In genomic region chr6:2990932-2991506, GRCh38 we compare ENCODE assay signal across 8 cellular contexts. TPM values are rescaled to one million over a fixed set of nuclear protein-coding genes. Genes with fewer than 3 reads are reported as not detected.
A peak's percentile ranks its signal among the peaks of the same experiment; 100 is the strongest.
DNase-seq lines count a peak whose midpoint lies in the region; ATAC-seq and TF ChIP-seq lines count a peak whose summit lies in the region.

No MANE protein-coding gene starts in this region.

- intact Hi-C loops in Caco-2 (cut with micrococcal nuclease; ENCODE audit: unreplicated experiment) = no loop called here

- peaks cover 2% of the 10 kb centered on the region for H3K79me2 ChIP-seq in trophoblast cell (ENCODE audit: control insufficient read depth, insufficient read depth, low read length, poor library complexity)

- no peaks in the 10 kb centered on the region for H3K36me3 ChIP-seq in Caco-2 (ENCODE audit: control insufficient read depth, insufficient read depth, low read length)
- no peaks in the 10 kb centered on the region for H3K36me3 ChIP-seq in trophoblast cell (ENCODE audit: control insufficient read depth in 1 of 2, insufficient read depth in 2 of 2, low read length in 2 of 2)

- peak overlapping the region; percentile 43 for H4K12ac ChIP-seq in trophoblast cell (ENCODE audit: low read depth, low read length)

- DNase-seq in Caco-2 = no peak
- DNase-seq in RWPE1 (ENCODE audit: low spot score) = no peak
- DNase-seq in epithelial cell of prostate (ENCODE audit: low read depth, low spot score) = no peak
- DNase-seq in trophoblast cell = no peak
- DNase-seq in NOMO-1 treated with DMSO at 0.1 percent for 48 hours (lab: John Stamatoyannopoulos, UW; ENCODE audit: unreplicated experiment) = no peak
- DNase-seq in activated CD4-positive, alpha-beta T cell treated with anti-CD3 and anti-CD28 coated beads, Interleukin-2, amount 50 U/mL, for 48 hours = no peak

- TF ChIP-seq CTCF in Caco-2 (IDR thresholded peaks at IDR 0.05; ENCODE audit: insufficient read depth in 1 of 2, low read depth in 1 of 2, low read length in 1 of 2, severe bottlenecking in 1 of 2, unreplicated experiment in 1 of 2) (no peak), RWPE1 (conservative IDR thresholded peaks at IDR 0.05; ENCODE audit: low read depth) (no peak)

- no peaks in the 10 kb centered on the region for H3K27me3 Mint-ChIP-seq in Caco-2 (ENCODE audit: insufficient read depth, unreplicated experiment)

- H3K9ac ChIP-seq in trophoblast cell (ENCODE audit: low read length) = no peak overlapping the region

- BruUV-seq in Caco-2 (replicated peaks; lab: Mats Ljungman, UMichigan) = TSS peak; percentile 78

- H3K4me3 Mint-ChIP-seq in Caco-2 (ENCODE audit: unreplicated experiment) = peak overlapping the region; percentile 76

- no peak overlapping the region for H3K18ac ChIP-seq in trophoblast cell (ENCODE audit: low read length)

- H3K79me1 ChIP-seq in trophoblast cell (ENCODE audit: low read length) = peaks cover 14% of the 10 kb centered on the region

- no peaks in the 10 kb centered on the region for H3K27me3 ChIP-seq in Caco-2 (replicated peaks; ENCODE audit: control insufficient read depth, insufficient read depth, low read length)
- no peaks in the 10 kb centered on the region for H3K27me3 ChIP-seq in trophoblast cell (ENCODE audit: insufficient read depth, low read length)

- no peaks in the 10 kb centered on the region for H3K9me3 ChIP-seq in Caco-2
- no peaks in the 10 kb centered on the region for H3K9me3 ChIP-seq in trophoblast cell (ENCODE audit: insufficient read depth, low read depth, low read length)

- H3K4me1 Mint-ChIP-seq in Caco-2 (ENCODE audit: low read depth, unreplicated experiment) = peaks cover 12% of the 10 kb centered on the region

- H3K4me2 ChIP-seq in trophoblast cell (ENCODE audit: low read length) = no peak overlapping the region

- no peak overlapping the region for H3K23ac ChIP-seq in trophoblast cell (ENCODE audit: low read length)

- peak overlapping the region; percentile 97 for H3K27ac Mint-ChIP-seq in Caco-2 (ENCODE audit: unreplicated experiment)

- no peaks in the 10 kb centered on the region for H3K9me3 Mint-ChIP-seq in Caco-2 (ENCODE audit: unreplicated experiment)

- H4K8ac ChIP-seq in trophoblast cell (ENCODE audit: low read depth, low read length) = no peak overlapping the region

- H2AFZ ChIP-seq in trophoblast cell (ENCODE audit: insufficient read depth, low read length, poor library complexity) = peak overlapping the region; percentile 25

- WGBS in trophoblast cell (ENCODE audit: extremely low coverage, insufficient coverage, insufficient read length) = no CpG with 5 or more reads among the region's 10 CpGs

- peak overlapping the region; percentile 5 for H3K4ac ChIP-seq in trophoblast cell (ENCODE audit: low read depth, low read length)

- ATAC-seq in GM18517 (IDR thresholded peaks at IDR 0.05; ENCODE audit: unreplicated experiment) (no peak), HG03108 (IDR thresholded peaks at IDR 0.05; ENCODE audit: unreplicated experiment) (no peak)

- H2AK5ac ChIP-seq in trophoblast cell (ENCODE audit: low read length) = no peak overlapping the region

- peaks cover 25% of the 10 kb centered on the region for H3K36me3 Mint-ChIP-seq in Caco-2 (ENCODE audit: insufficient read depth, unreplicated experiment)

- H3K4me3 ChIP-seq in Caco-2 (ENCODE audit: low read depth, low read length) (peak overlapping the region; percentile 79), trophoblast cell (ENCODE audit: low read depth, low read length) (no peak overlapping the region)

- H3K14ac ChIP-seq in trophoblast cell (ENCODE audit: low read length) = no peak overlapping the region

- CTCF ChIA-PET in Caco-2 (lab: Charles Lee) (interaction anchor here (1.1 to 3.3 kb wide), 5 partner anchors 8 to 200 kb away, joined by 4 to 32 read pairs (median 10); partner anchors contain the start of genes NQO2 and SERPINB1), RWPE1 (lab: Yijun Ruan, JAX) (interaction anchor here (0.7 kb wide), 1 partner anchor 144 kb away, joined by 3 read pairs; no protein-coding TSS in a partner anchor)

- H3K4me1 ChIP-seq in Caco-2 (peaks cover 6% of the 10 kb centered on the region; the same call in 1 of the 2 replicates), trophoblast cell (ENCODE audit: control insufficient read depth in 1 of 2, insufficient read depth in 2 of 2, low read length in 2 of 2) (peaks cover 5 to 8% of the 10 kb centered on the region in 2 experiments)

- H2BK5ac ChIP-seq in trophoblast cell (ENCODE audit: low read depth, low read length, poor library complexity) = no peak overlapping the region

- POLR2A ChIA-PET in Caco-2 (lab: Charles Lee) (interaction anchor here (0.7 to 3.6 kb wide), 10 partner anchors 9 to 151 kb away, joined by 3 to 32 read pairs (median 6); partner anchors contain the start of genes BPHL, NQO2, RIPK1 and SERPINB1), RWPE1 (lab: Yijun Ruan, JAX; ENCODE audit: low non-redundant PET) (interaction anchor here (0.5 kb wide), 1 partner anchor 33 kb away, joined by 3 read pairs; no protein-coding TSS in a partner anchor)

- H3K27ac ChIP-seq in RWPE1 = peak overlapping the region; percentile 100
- peak overlapping the region; percentile 96 for H3K27ac ChIP-seq in epithelial cell of prostate
- no peak overlapping the region for H3K27ac ChIP-seq in trophoblast cell (ENCODE audit: low read depth, low read length)

- no peak overlapping the region for H2BK120ac ChIP-seq in trophoblast cell (ENCODE audit: insufficient read depth, low read length, poor library complexity)

- no peak overlapping the region for H2BK12ac ChIP-seq in trophoblast cell (ENCODE audit: low read length)

- no peak overlapping the region for H4K91ac ChIP-seq in trophoblast cell (ENCODE audit: low read depth, low read length)

RNA-seq across cellular contexts. Expression of gene NQO2, which starts 8.7 kb away (rescaled TPM):
- total RNA-seq in Caco-2 (2022) = 35.8 and 37.2 TPM in 2 replicates
- 21.9 and 22.8 TPM in 2 replicates for polyA plus RNA-seq in trophoblast cell (2013)

RNA-seq across cellular contexts. Expression of gene SERPINB6, which starts 19.7 kb away (rescaled TPM):
- 57.0 and 60.0 TPM in 2 replicates for total RNA-seq in Caco-2 (2022)
- 72.6 and 74.8 TPM in 2 replicates for polyA plus RNA-seq in trophoblast cell (2013)
